In the genomic region with DNA sequence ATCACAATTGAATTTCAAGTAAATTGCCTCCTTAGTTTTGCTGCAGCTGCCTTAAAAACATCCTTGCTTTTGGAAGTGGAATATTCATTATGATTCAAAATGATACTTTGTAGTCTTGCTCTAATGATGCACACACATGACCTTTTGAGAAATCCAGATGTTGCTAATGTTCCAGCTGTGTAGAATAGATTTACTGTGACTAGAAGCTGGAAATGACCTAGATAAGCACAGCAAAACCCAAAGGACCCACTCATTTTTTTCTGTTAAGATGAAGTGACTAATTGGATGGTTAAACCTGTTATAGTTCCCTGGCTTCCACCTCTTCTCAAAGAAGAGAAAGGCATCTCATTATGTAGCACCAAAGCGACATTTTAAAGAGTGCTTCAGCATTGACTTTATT, we compare ENCODE assay signal across 26 cellular contexts.
"Had no signal": no experiment of that assay in that cellular context is flagged by ENCODE, and none has a peak within 500 bp of the region (broad histone marks: within the 10 kb centered on the region; RNA-seq: fewer than 3 reads in every experiment).

No MANE protein-coding gene starts in this region.

- DNase-seq: activated CD4-positive, alpha-beta T cell treated with anti-CD3 and anti-CD28 coated beads, Interleukin-2, amount 10 ng/mL, durations not matched to agents 7 days and 5 days; activated CD4-positive, CD25-positive, alpha-beta regulatory T cell treated with anti-CD3 and anti-CD28 coated beads, Interleukin-2, amount 50 U/mL, for 72 hours; activated CD8-positive, alpha-beta memory T cell treated with anti-CD3 and anti-CD28 coated beads, Interleukin-2, amount 50 U/mL, for 48 hours; activated CD8-positive, alpha-beta T cell treated with anti-CD3 and anti-CD28 coated beads, Interleukin-2, amount 10 ng/mL, durations not matched to agents 7 days and 5 days; activated naive CD4-positive, alpha-beta T cell treated with Interleukin-2 at 50 U/mL for 16 hours; activated naive CD8-positive, alpha-beta T cell treated with anti-CD3 and anti-CD28 coated beads for 36 hours; activated T-cell treated with anti-CD3 and anti-CD28 coated beads, Interleukin-2, amount 50 U/mL, for 4 hours; colonic mucosa; dorsolateral prefrontal cortex; effector memory CD8-positive, alpha-beta T cell; hypothalamus; left ventricle myocardium superior; ovary; stimulated activated CD4-positive, alpha-beta T cell treated with anti-CD3 and anti-CD28 coated beads, Interleukin-4, amount 100 ng/mL, for 24 hours; substantia nigra; thyroid gland had no signal

- H3K4me1 Mint-ChIP-seq: activated CD4-positive, alpha-beta T cell treated with anti-CD3 and anti-CD28 coated beads, Interleukin-2, amount 10 ng/mL, durations not matched to agents 7 days and 5 days; activated naive CD8-positive, alpha-beta T cell treated with anti-CD3 and anti-CD28 coated beads for 36 hours; central memory CD8-positive, alpha-beta T cell had no signal

- H3K9me3 Mint-ChIP-seq: activated CD4-positive, alpha-beta T cell treated with anti-CD3 and anti-CD28 coated beads, Interleukin-2, amount 10 ng/mL, durations not matched to agents 7 days and 5 days; activated naive CD8-positive, alpha-beta T cell treated with anti-CD3 and anti-CD28 coated beads for 36 hours; activated T-cell treated with anti-CD3 and anti-CD28 coated beads, Interleukin-2, amount 50 U/mL, for 4 hours; natural killer cell treated with Interleukin-12 subunit alpha and Interleukin-12 subunit beta and Interleukin-15 and Interleukin-18, amount 100 ng/mL, for 72 hours; stimulated activated naive CD8-positive, alpha-beta T cell treated with anti-CD3 and anti-CD28 coated beads, Interleukin-15, Interleukin-2, amounts not matched to agents 100 ng/mL and 50 ng/mL, for 24 hours; T-helper 2 cell treated with Interferon-gamma antibody and Interleukin-4, amounts not matched to agents 5 μg/mL and 100 μg/mL, for 36 hours had no signal

- H3K9me3 ChIP-seq: breast epithelium, colonic mucosa, neutrophil, ovary, prostate gland, right atrium auricular region, thyroid gland had no signal

- H3K36me3 Mint-ChIP-seq: activated naive CD8-positive, alpha-beta T cell treated with anti-CD3 and anti-CD28 coated beads for 36 hours; natural killer cell treated with Interleukin-12 subunit alpha and Interleukin-12 subunit beta and Interleukin-15 and Interleukin-18, amount 100 ng/mL, for 72 hours had no signal

- H3K4me1 ChIP-seq: breast epithelium, colonic mucosa, prostate gland, right atrium auricular region, thyroid gland had no signal

- H3K27me3 ChIP-seq: breast epithelium, colonic mucosa, neutrophil, ovary, right atrium auricular region, thyroid gland had no signal

- ATAC-seq: activated CD8-positive, alpha-beta T cell treated with anti-CD3 and anti-CD28 coated beads, Interleukin-2, amount 10 ng/mL, durations not matched to agents 7 days and 5 days; activated T-cell treated with anti-CD3 and anti-CD28 coated beads, Interleukin-2, amount 50 U/mL, for 4 hours; effector memory CD8-positive, alpha-beta T cell; esophagus mucosa; left ventricle myocardium superior; natural killer cell treated with Interleukin-12 subunit alpha and Interleukin-12 subunit beta and Interleukin-15 and Interleukin-18, amount 100 ng/mL, for 72 hours had no signal

- H3K4me3 Mint-ChIP-seq: activated CD4-positive, alpha-beta T cell treated with anti-CD3 and anti-CD28 coated beads, Interleukin-2, amount 10 ng/mL, durations not matched to agents 7 days and 5 days; activated CD8-positive, alpha-beta T cell treated with anti-CD3 and anti-CD28 coated beads, Interleukin-2, amount 10 ng/mL, durations not matched to agents 7 days and 5 days; activated naive CD8-positive, alpha-beta T cell treated with anti-CD3 and anti-CD28 coated beads for 36 hours; activated T-cell treated with anti-CD3 and anti-CD28 coated beads, Interleukin-2, amount 50 U/mL, for 4 hours; central memory CD8-positive, alpha-beta T cell; effector memory CD8-positive, alpha-beta T cell; natural killer cell treated with Interleukin-12 subunit alpha and Interleukin-12 subunit beta and Interleukin-15 and Interleukin-18, amount 100 ng/mL, for 72 hours; stimulated activated naive CD8-positive, alpha-beta T cell treated with anti-CD3 and anti-CD28 coated beads, Interleukin-15, Interleukin-2, amounts not matched to agents 100 ng/mL and 50 ng/mL, for 24 hours; T-helper 2 cell treated with Interferon-gamma antibody and Interleukin-4, amounts not matched to agents 5 μg/mL and 100 μg/mL, for 36 hours had no signal

- H3K4me3 ChIP-seq: breast epithelium, colonic mucosa, dorsolateral prefrontal cortex, ovary, prostate gland, right atrium auricular region, thyroid gland had no signal

- H3K27ac Mint-ChIP-seq: activated CD4-positive, alpha-beta T cell treated with anti-CD3 and anti-CD28 coated beads, Interleukin-2, amount 10 ng/mL, durations not matched to agents 7 days and 5 days; activated CD8-positive, alpha-beta T cell treated with anti-CD3 and anti-CD28 coated beads, Interleukin-2, amount 10 ng/mL, durations not matched to agents 7 days and 5 days; activated naive CD8-positive, alpha-beta T cell treated with anti-CD3 and anti-CD28 coated beads for 36 hours; effector memory CD8-positive, alpha-beta T cell; natural killer cell treated with Interleukin-12 subunit alpha and Interleukin-12 subunit beta and Interleukin-15 and Interleukin-18, amount 100 ng/mL, for 72 hours; stimulated activated naive CD8-positive, alpha-beta T cell treated with anti-CD3 and anti-CD28 coated beads, Interleukin-15, Interleukin-2, amounts not matched to agents 100 ng/mL and 50 ng/mL, for 24 hours; T-helper 2 cell treated with Interferon-gamma antibody and Interleukin-4, amounts not matched to agents 5 μg/mL and 100 μg/mL, for 36 hours had no signal

- H3K36me3 ChIP-seq: breast epithelium, colonic mucosa, neutrophil, ovary, prostate gland, right atrium auricular region, thyroid gland had no signal

- H3K27ac ChIP-seq: breast epithelium, colonic mucosa, dorsolateral prefrontal cortex, neutrophil, ovary, prostate gland, right atrium auricular region, thyroid gland, VCaP had no signal
